Comparison of ENCODE assay signal across 19 cellular contexts in genomic region chr5:61974680-61975079, GRCh38.
DNase-seq lines count a peak whose midpoint lies in the region; ATAC-seq, FAIRE-seq and TF ChIP-seq lines count a peak whose summit lies in the region.
"Had no signal": no experiment of that assay in that cellular context is flagged by ENCODE, and none has a peak within 500 bp of the region (broad histone marks: within the 10 kb centered on the region; RNA-seq: fewer than 3 reads in every experiment).

No MANE protein-coding gene starts in this region.

- H3K9me3 Mint-ChIP-seq in T-cell = peaks cover 0 to 3% (median 0%) of the 10 kb centered on the region in 3 donors
- H3K9me3 Mint-ChIP-seq: endodermal cell had no signal

- no peak overlapping the region for H3K4me3 ChIP-seq in A549

- no peak overlapping the region for H3K27ac ChIP-seq in A549

- no peak for TF ChIP-seq POLR2A in A549 (IDR thresholded peaks at IDR 0.05; ENCODE audit: low read length)

- POLR2A ChIA-PET in A549 (lab: Yijun Ruan, JAX) = no interaction called here
- POLR2A ChIA-PET in T-cell (lab: Charles Lee) = no interaction called here

- no peak overlapping the region for H3K4me3 Mint-ChIP-seq in T-cell
- H3K4me3 Mint-ChIP-seq: endodermal cell had no signal

- intact Hi-C loops in posterior cingulate gyrus (cut with DNase I) = no loop called here

- H3K4me2 ChIP-seq in A549 = no peak overlapping the region

- 24% methylated on average over 6 of the region's 6 CpGs for WGBS in A549 (ENCODE audit: missing lambda C conversion rate)

- TF ChIP-seq EP300 in A549 (IDR thresholded peaks at IDR 0.05) = no peak

- H3K4me1 Mint-ChIP-seq in T-cell = no peaks in the 10 kb centered on the region

- no peak overlapping the region for H3K27ac Mint-ChIP-seq in T-cell
- H3K27ac Mint-ChIP-seq: endodermal cell had no signal

- no peak for TF ChIP-seq RAD21 in A549 (conservative IDR thresholded peaks at IDR 0.05 in 1 of 2, IDR thresholded peaks at IDR 0.05 in 1 of 2)

- no peak for TF ChIP-seq CTCF in A549 (IDR thresholded peaks at IDR 0.05)

- ATAC-seq in A549 (no peak), GM18520 (IDR thresholded peaks at IDR 0.05; ENCODE audit: unreplicated experiment) (peak; percentile 89), HG02759 (IDR thresholded peaks at IDR 0.05; ENCODE audit: unreplicated experiment) (peak; percentile 44), HG03558 (IDR thresholded peaks at IDR 0.05; ENCODE audit: extremely low read depth, unreplicated experiment) (peak; percentile 71), T-cell (replicated peaks in 1 of 4) (no peak)

- peaks cover 0 to 8% of the 10 kb centered on the region in 2 donors for H3K27me3 Mint-ChIP-seq in T-cell

- FAIRE-seq in A549 (lab: Jason Lieb, UNC) = no peak
- FAIRE-seq: GM12892 had no signal

- H3K9me3 ChIP-seq in A549 = no peaks in the 10 kb centered on the region

- CTCF ChIA-PET in A549 (lab: Yijun Ruan, JAX) (interaction anchor here (1.0 to 1.4 kb wide), 2 partner anchors 8 to 9 kb away, joined by 3 to 5 read pairs; no protein-coding TSS in a partner anchor), T-cell (lab: Charles Lee) (no interaction called here)

- no peaks in the 10 kb centered on the region for H3K4me1 ChIP-seq in A549

- H3K36me3 Mint-ChIP-seq in T-cell = no peaks in the 10 kb centered on the region

- DNase-seq in A549 (ENCODE audit: low read depth in 1 of 2, low spot score in 1 of 2) (no peak), T-cell (no peak), posterior cingulate gyrus (no peak), occipital lobe (lab: John Stamatoyannopoulos, UW) (no peak), Kasumi-1 (lab: John Stamatoyannopoulos, UW) (no peak)
- DNase-seq: activated effector memory CD4-positive, alpha-beta T cell treated with anti-CD3 and anti-CD28 coated beads, Interleukin-2, amount 50 U/mL, for 16 hours; aorta; EL; endodermal cell; hippocampal formation; KG1; NCI-H1105; NCI-H2171 treated with DMSO at 0.1 percent for 48 hours; NCI-H82; RPMI8226 had no signal

TF ChIP-seq in A549, 52 proteins besides CTCF, POLR2A, EP300 and RAD21:
- TF ChIP-seq CBX2 (IDR thresholded peaks at IDR 0.05; ENCODE audit: borderline replicate concordance, low read depth) = no peak
- peak; percentile 25; the same call in 1 of the 2 replicates for TF ChIP-seq CBX8 (IDR thresholded peaks at IDR 0.05)
- no peak for TF ChIP-seq JUN (IDR thresholded peaks at IDR 0.05)
- no peak for TF ChIP-seq USF2 (IDR thresholded peaks at IDR 0.05)
- TF ChIP-seq HOXB13 (CRISPR knock-in tag; IDR thresholded peaks at IDR 0.05; ENCODE audit: low read depth) = no peak
- TF ChIP-seq ZFP36 (IDR thresholded peaks at IDR 0.05; ENCODE audit: borderline replicate concordance, partially characterized antibody) = no peak
- no peak for TF ChIP-seq HOXB5 (CRISPR knock-in tag; IDR thresholded peaks at IDR 0.05)
- no peak for TF ChIP-seq HOXA7 (CRISPR knock-in tag; IDR thresholded peaks at IDR 0.05)
- TF ChIP-seq MAZ (IDR thresholded peaks at IDR 0.05; ENCODE audit: borderline replicate concordance, low read depth, low read length) = no peak

Comparison
In these comparisons a context has a peak if more than half of its experiments do, and no peak if none do; other contexts are left out.
1. ATAC-seq: peak in GM18520 (single experiment), HG02759 (single experiment) and HG03558 (single experiment); none in A549 (0 of 2) and T-cell (0 of 4).